17 cellular contexts compared by ENCODE assay signal in genomic region chr2:220127311-220127710, GRCh38.
"Had no signal": no experiment of that assay in that cellular context is flagged by ENCODE, and none has a peak within 500 bp of the region (broad histone marks: within the 10 kb centered on the region; RNA-seq: fewer than 3 reads in every experiment).

No MANE protein-coding gene starts in this region.

- H3K27ac Mint-ChIP-seq: activated CD4-positive, alpha-beta T cell treated with anti-CD3 and anti-CD28 coated beads, Interleukin-2, amount 10 ng/mL, durations not matched to agents 24 days and 14 days; activated naive CD8-positive, alpha-beta T cell treated with anti-CD3 and anti-CD28 coated beads, Interleukin-2, amount 10 ng/mL, durations not matched to agents 7 days and 5 days; activated T-helper 1 cell treated with anti-CD3 and anti-CD28 coated beads, Interleukin-12 subunit alpha, Interleukin-12 subunit beta, Interleukin-2, Interleukin-4 antibody, amounts not matched to agents 30 ng/mL and 10 ng/mL and 1 ng/mL, durations not matched to agents 14 hours and 24 hours and 36 hours; brain; naive B cell; stimulated activated memory B cell treated with anti-CD40 and anti-IgM and Interleukin-4, amounts not matched to agents 10 μg/mL and 1 μg/mL and 100 μg/mL, for 72 hours had no signal

- H3K4me1 ChIP-seq: gastrocnemius medialis, vagina had no signal

- ATAC-seq: gastrocnemius medialis; left lobe of liver; stimulated activated memory B cell treated with anti-CD40 and anti-IgM and Interleukin-4, amounts not matched to agents 10 μg/mL and 1 μg/mL and 100 μg/mL, for 72 hours had no signal

- H3K4me3 Mint-ChIP-seq: activated CD4-positive, alpha-beta T cell treated with anti-CD3 and anti-CD28 coated beads, Interleukin-2, amount 10 ng/mL, durations not matched to agents 24 days and 14 days; activated naive CD8-positive, alpha-beta T cell treated with anti-CD3 and anti-CD28 coated beads, Interleukin-2, amount 10 ng/mL, durations not matched to agents 7 days and 5 days; activated T-helper 1 cell treated with anti-CD3 and anti-CD28 coated beads, Interleukin-12 subunit alpha, Interleukin-12 subunit beta, Interleukin-2, Interleukin-4 antibody, amounts not matched to agents 30 ng/mL and 10 ng/mL and 1 ng/mL, durations not matched to agents 14 hours and 24 hours and 36 hours; brain; naive B cell; stimulated activated memory B cell treated with anti-CD40 and anti-IgM and Interleukin-4, amounts not matched to agents 10 μg/mL and 1 μg/mL and 100 μg/mL, for 72 hours had no signal

- H3K27ac ChIP-seq: gastrocnemius medialis, heart left ventricle, ovary, vagina had no signal

- H3K9me3 ChIP-seq: gastrocnemius medialis, vagina had no signal

- H3K9me3 Mint-ChIP-seq: activated CD4-positive, alpha-beta T cell treated with anti-CD3 and anti-CD28 coated beads, Interleukin-2, amount 10 ng/mL, durations not matched to agents 24 days and 14 days; activated T-helper 1 cell treated with anti-CD3 and anti-CD28 coated beads, Interleukin-12 subunit alpha, Interleukin-12 subunit beta, Interleukin-2, Interleukin-4 antibody, amounts not matched to agents 30 ng/mL and 10 ng/mL and 1 ng/mL, durations not matched to agents 14 hours and 24 hours and 36 hours; stimulated activated memory B cell treated with anti-CD40 and anti-IgM and Interleukin-4, amounts not matched to agents 10 μg/mL and 1 μg/mL and 100 μg/mL, for 72 hours had no signal

- DNase-seq: activated CD4-positive, alpha-beta T cell treated with anti-CD3 and anti-CD28 coated beads, Interleukin-2, amount 10 ng/mL, durations not matched to agents 24 days and 14 days; activated CD4-positive, CD25-positive, alpha-beta regulatory T cell; activated CD8-positive, alpha-beta memory T cell treated with anti-CD3 and anti-CD28 coated beads, Interleukin-2, amount 50 U/mL, for 48 hours; activated naive CD8-positive, alpha-beta T cell treated with anti-CD3 and anti-CD28 coated beads, Interleukin-2, amount 10 ng/mL, durations not matched to agents 7 days and 5 days; cortex of kidney; effector CD4-positive, alpha-beta T cell; gastrocnemius medialis; heart left ventricle; naive B cell; ovary; stimulated activated CD4-positive, alpha-beta T cell treated with anti-CD3 and anti-CD28 coated beads, Interleukin-2, amount 100 ng/mL, for 48 hours; T-helper 2 cell had no signal

- H3K27me3 Mint-ChIP-seq: activated CD4-positive, alpha-beta T cell treated with anti-CD3 and anti-CD28 coated beads, Interleukin-2, amount 10 ng/mL, durations not matched to agents 24 days and 14 days; activated naive CD8-positive, alpha-beta T cell treated with anti-CD3 and anti-CD28 coated beads, Interleukin-2, amount 10 ng/mL, durations not matched to agents 7 days and 5 days; brain; naive B cell; stimulated activated memory B cell treated with anti-CD40 and anti-IgM and Interleukin-4, amounts not matched to agents 10 μg/mL and 1 μg/mL and 100 μg/mL, for 72 hours had no signal

- H3K4me3 ChIP-seq: gastrocnemius medialis, heart left ventricle, ovary, vagina had no signal

- H3K4me1 Mint-ChIP-seq: activated CD4-positive, alpha-beta T cell treated with anti-CD3 and anti-CD28 coated beads, Interleukin-2, amount 10 ng/mL, durations not matched to agents 24 days and 14 days; activated naive CD8-positive, alpha-beta T cell treated with anti-CD3 and anti-CD28 coated beads, Interleukin-2, amount 10 ng/mL, durations not matched to agents 7 days and 5 days; naive B cell; stimulated activated memory B cell treated with anti-CD40 and anti-IgM and Interleukin-4, amounts not matched to agents 10 μg/mL and 1 μg/mL and 100 μg/mL, for 72 hours had no signal

- H3K27me3 ChIP-seq: gastrocnemius medialis, heart left ventricle, ovary, vagina had no signal

- H3K36me3 ChIP-seq: gastrocnemius medialis, heart left ventricle, ovary, vagina had no signal

- H3K36me3 Mint-ChIP-seq: activated naive CD8-positive, alpha-beta T cell treated with anti-CD3 and anti-CD28 coated beads, Interleukin-2, amount 10 ng/mL, durations not matched to agents 7 days and 5 days; naive B cell; stimulated activated memory B cell treated with anti-CD40 and anti-IgM and Interleukin-4, amounts not matched to agents 10 μg/mL and 1 μg/mL and 100 μg/mL, for 72 hours had no signal
